In the genomic region with DNA sequence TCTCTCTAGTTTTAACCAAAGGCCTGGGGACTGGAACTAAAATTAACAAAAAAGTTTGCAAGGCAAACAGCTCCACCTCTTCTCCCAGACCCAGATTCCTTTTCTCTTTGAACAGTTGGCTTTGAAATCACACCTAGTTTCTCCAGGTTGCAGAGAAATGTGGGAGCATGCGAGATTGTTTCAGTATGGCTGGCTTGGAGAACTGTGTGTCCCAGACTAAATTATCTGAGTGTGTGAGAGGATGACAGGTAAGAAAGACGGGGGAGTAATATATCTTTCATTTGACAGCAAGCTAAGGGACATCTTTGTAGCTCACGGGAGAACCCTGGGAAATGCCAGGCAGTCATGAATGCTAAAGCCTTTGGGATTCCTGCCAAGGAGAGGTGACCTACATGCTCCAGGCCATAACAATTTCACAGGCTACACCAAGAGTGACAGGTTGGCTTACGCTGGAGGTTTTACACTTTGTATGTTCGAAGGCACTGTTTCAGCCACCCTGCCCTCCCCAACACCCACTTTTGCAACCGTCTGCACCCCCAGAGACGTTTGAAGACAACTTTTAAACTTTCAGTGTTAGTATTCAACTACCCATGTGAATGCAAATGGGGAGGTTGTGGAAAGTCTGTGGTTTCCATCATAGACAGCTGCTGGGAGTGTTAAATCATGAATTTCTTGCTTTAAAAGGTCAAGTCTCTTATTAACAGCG, we compare ENCODE assay signal across 1 cellular context.
TF ChIP-seq lines count a peak whose summit lies in the region.

No MANE protein-coding gene starts in this region.

TF ChIP-seq in IMR-90, 13 proteins besides CTCF, POLR2A, EP300 and RAD21 (continued from another document):
- TF ChIP-seq ELK1 (IDR thresholded peaks at IDR 0.05; ENCODE audit: borderline replicate concordance, low read depth, low read length) (no peak), RFX5 (IDR thresholded peaks at IDR 0.05; ENCODE audit: low read depth, low read length) (no peak), NFE2L2 (IDR thresholded peaks at IDR 0.05; ENCODE audit: low read depth, low read length) (no peak), BHLHE40 (IDR thresholded peaks at IDR 0.05; ENCODE audit: low read depth, low read length) (no peak), RCOR1 (IDR thresholded peaks at IDR 0.05; ENCODE audit: insufficient replicate concordance, low read length) (no peak), CEBPB (IDR thresholded peaks at IDR 0.05; ENCODE audit: low read depth, low read length) (no peak), MXI1 (IDR thresholded peaks at IDR 0.05; ENCODE audit: borderline replicate concordance, low read depth, low read length) (no peak), CHD1 (IDR thresholded peaks at IDR 0.05; ENCODE audit: low read depth, low read length) (no peak), SMC3 (IDR thresholded peaks at IDR 0.05; ENCODE audit: low read depth, low read length) (no peak), MAFK (IDR thresholded peaks at IDR 0.05; ENCODE audit: low read depth, low read length) (no peak)
